Comparison of ENCODE assay signal across 18 cellular contexts in genomic region chr22:20654343-20655208, GRCh38.
DNase-seq lines count a peak whose midpoint lies in the region; ATAC-seq, FAIRE-seq and TF ChIP-seq lines count a peak whose summit lies in the region.
"Had no signal": no experiment of that assay in that cellular context is flagged by ENCODE, and none has a peak within 500 bp of the region (broad histone marks: within the 10 kb centered on the region; RNA-seq: fewer than 3 reads in every experiment).

No MANE protein-coding gene starts in this region.

- no peaks in the 10 kb centered on the region for H3K9me3 ChIP-seq in kidney (ENCODE audit: control insufficient read depth in 1 of 2, low read length in 2 of 2)
- H3K9me3 ChIP-seq in testis: no peaks in the 10 kb centered on the region

- H3K36me3 ChIP-seq in kidney (ENCODE audit: control insufficient read depth in 1 of 2, insufficient read depth in 2 of 2, low read length in 2 of 2) (no peaks in the 10 kb centered on the region), testis (ENCODE audit: low read depth, missing control alignments) (no peaks in the 10 kb centered on the region)

- intact Hi-C loops in kidney (cut with DNase I) (no loop called here), testis (cut with DNase I; ENCODE audit: low total_unique reads) (no loop called here)
- intact Hi-C loops in activated T-helper 1 cell treated with anti-CD3 and anti-CD28 coated beads, Interleukin-12 subunit alpha, Interleukin-12 subunit beta, Interleukin-2, Interleukin-4 antibody, amounts not matched to agents 30 ng/mL and 10 ng/mL and 1 ng/mL, durations not matched to agents 14 hours and 24 hours and 36 hours (cut with micrococcal nuclease): no loop called here

- no peak overlapping the region for H3K4me3 ChIP-seq in kidney (ENCODE audit: low read length in 2 of 2)
- H3K4me3 ChIP-seq in testis: no peak overlapping the region
- H3K4me3 ChIP-seq: SK-N-MC had no signal

- H3K27ac ChIP-seq in kidney (ENCODE audit: low read depth in 2 of 2, low read length in 2 of 2) (no peak overlapping the region), testis (no peak overlapping the region)
- H3K27ac ChIP-seq: SK-N-MC had no signal

- H3K4me1 ChIP-seq in kidney (ENCODE audit: control insufficient read depth in 1 of 2, insufficient read depth in 1 of 2, low read depth in 1 of 2, low read length in 2 of 2) (no peaks in the 10 kb centered on the region), testis (no peaks in the 10 kb centered on the region)

- no peaks in the 10 kb centered on the region for H3K27me3 ChIP-seq in testis

- ATAC-seq in GM18873 (IDR thresholded peaks at IDR 0.05; ENCODE audit: low FRiP score, unreplicated experiment): no peak
- ATAC-seq: Right ventricle myocardium inferior had no signal

- no peak overlapping the region for H3K4me3 Mint-ChIP-seq in activated T-helper 1 cell treated with anti-CD3 and anti-CD28 coated beads, Interleukin-12 subunit alpha, Interleukin-12 subunit beta, Interleukin-2, Interleukin-4 antibody, amounts not matched to agents 30 ng/mL and 10 ng/mL and 1 ng/mL, durations not matched to agents 14 hours and 24 hours and 36 hours
- H3K4me3 Mint-ChIP-seq: CD4-positive, CD25-positive, alpha-beta regulatory T cell had no signal

- H3K4me1 Mint-ChIP-seq in activated T-helper 1 cell treated with anti-CD3 and anti-CD28 coated beads, Interleukin-12 subunit alpha, Interleukin-12 subunit beta, Interleukin-2, Interleukin-4 antibody, amounts not matched to agents 30 ng/mL and 10 ng/mL and 1 ng/mL, durations not matched to agents 14 hours and 24 hours and 36 hours (ENCODE audit: low read depth): no peaks in the 10 kb centered on the region
- H3K4me1 Mint-ChIP-seq: CD4-positive, CD25-positive, alpha-beta regulatory T cell had no signal

- FAIRE-seq in HTR-8/SVneo (lab: Jason Lieb, UNC) (peak; percentile 9), kidney (lab: Jason Lieb, UNC) (no peak)

- DNase-seq in D341Med (ENCODE audit: low spot score) (peak; percentile 15), HTR-8/SVneo (ENCODE audit: insufficient read length, low spot score) (no peak), kidney (peak; percentile 48), testis (peak; percentile 7), GM03348 (ENCODE audit: low spot score) (no peak)
- DNase-seq in activated T-helper 1 cell treated with anti-CD3 and anti-CD28 coated beads, Interleukin-12 subunit alpha, Interleukin-12 subunit beta, Interleukin-2, Interleukin-4 antibody, amounts not matched to agents 30 ng/mL and 10 ng/mL and 1 ng/mL, durations not matched to agents 14 hours and 24 hours and 36 hours (ENCODE audit: low spot score): no peak
- DNase-seq: CD4-positive, CD25-positive, alpha-beta regulatory T cell; DND-41; GDM1; H7; NCI-H146; NCI-H2081 treated with DMSO at 0.1 percent for 48 hours; NCI-H226; NCI-H526 treated with DMSO at 0.1 percent for 48 hours had no signal

- peaks cover 19% of the 10 kb centered on the region for H3K27me3 Mint-ChIP-seq in activated T-helper 1 cell treated with anti-CD3 and anti-CD28 coated beads, Interleukin-12 subunit alpha, Interleukin-12 subunit beta, Interleukin-2, Interleukin-4 antibody, amounts not matched to agents 30 ng/mL and 10 ng/mL and 1 ng/mL, durations not matched to agents 14 hours and 24 hours and 36 hours (ENCODE audit: insufficient read depth)
- H3K27me3 Mint-ChIP-seq: IgD-negative memory B cell had no signal

- no peak overlapping the region for H3K9ac ChIP-seq in kidney (ENCODE audit: low read length in 2 of 2)

- no peaks in the 10 kb centered on the region for H3K9me3 Mint-ChIP-seq in activated T-helper 1 cell treated with anti-CD3 and anti-CD28 coated beads, Interleukin-12 subunit alpha, Interleukin-12 subunit beta, Interleukin-2, Interleukin-4 antibody, amounts not matched to agents 30 ng/mL and 10 ng/mL and 1 ng/mL, durations not matched to agents 14 hours and 24 hours and 36 hours
- H3K9me3 Mint-ChIP-seq: IgD-negative memory B cell had no signal

- WGBS in testis, 2 donors: 93 to 95% methylated on average over 13 to 20 of the region's 20 CpGs

- no peak for TF ChIP-seq CTCF in kidney (IDR thresholded peaks at IDR 0.05; ENCODE audit: borderline replicate concordance, extremely low read depth, insufficient read depth)
- no peak for TF ChIP-seq CTCF in testis (IDR thresholded peaks at IDR 0.05)

- no peak overlapping the region for H3K27ac Mint-ChIP-seq in activated T-helper 1 cell treated with anti-CD3 and anti-CD28 coated beads, Interleukin-12 subunit alpha, Interleukin-12 subunit beta, Interleukin-2, Interleukin-4 antibody, amounts not matched to agents 30 ng/mL and 10 ng/mL and 1 ng/mL, durations not matched to agents 14 hours and 24 hours and 36 hours
- H3K27ac Mint-ChIP-seq: CD4-positive, CD25-positive, alpha-beta regulatory T cell had no signal

- TF ChIP-seq POLR2A in testis (IDR thresholded peaks at IDR 0.05): no peak

- no peaks in the 10 kb centered on the region for H3K36me3 Mint-ChIP-seq in activated T-helper 1 cell treated with anti-CD3 and anti-CD28 coated beads, Interleukin-12 subunit alpha, Interleukin-12 subunit beta, Interleukin-2, Interleukin-4 antibody, amounts not matched to agents 30 ng/mL and 10 ng/mL and 1 ng/mL, durations not matched to agents 14 hours and 24 hours and 36 hours (ENCODE audit: low read depth)
- H3K36me3 Mint-ChIP-seq: CD4-positive, CD25-positive, alpha-beta regulatory T cell; IgD-negative memory B cell had no signal

Comparison
In these comparisons a context has a peak if more than half of its experiments do, and no peak if none do; other contexts are left out.
1. DNase-seq: peak in D341Med (single experiment), kidney (single experiment) and testis (single experiment); none in HTR-8/SVneo (single experiment), GM03348 (single experiment) and activated T-helper 1 cell treated with anti-CD3 and anti-CD28 coated beads, Interleukin-12 subunit alpha, Interleukin-12 subunit beta, Interleukin-2, Interleukin-4 antibody, amounts not matched to agents 30 ng/mL and 10 ng/mL and 1 ng/mL, durations not matched to agents 14 hours and 24 hours and 36 hours (single experiment).